ENCODE assay signal across 18 cellular contexts in the genomic region with DNA sequence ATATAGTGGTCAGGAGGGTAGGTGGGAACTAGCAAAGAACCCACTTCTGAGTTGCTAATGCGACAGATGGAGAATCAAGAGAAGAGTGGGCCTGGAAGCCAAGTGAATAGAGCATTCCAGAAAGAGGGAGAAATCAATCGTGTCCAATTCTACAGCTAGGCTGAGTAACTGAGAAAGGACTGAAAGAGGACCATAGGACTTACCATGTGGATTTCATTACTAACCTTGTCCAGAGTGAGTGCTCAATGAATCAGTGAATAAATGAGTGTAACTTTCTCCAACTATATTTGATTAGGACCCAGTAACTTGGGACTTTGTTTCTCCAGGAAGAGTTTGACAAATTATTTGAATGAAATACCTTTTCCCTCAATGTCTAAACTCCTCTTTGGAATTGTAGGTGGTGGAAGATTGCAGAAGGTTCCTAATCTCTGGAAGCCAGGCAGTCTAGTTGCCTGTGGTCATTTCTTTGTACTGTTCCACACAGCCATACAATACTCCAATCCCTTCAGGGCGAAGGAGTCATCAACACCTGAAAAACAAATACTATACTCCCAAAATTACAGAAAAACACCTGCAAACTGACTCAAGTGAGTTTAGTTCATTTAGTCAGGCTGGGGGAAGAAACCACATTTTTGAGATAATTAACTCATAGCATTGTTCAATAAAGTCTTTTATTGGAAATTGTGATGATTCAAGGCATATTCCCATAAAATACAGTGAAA. TPM values are rescaled to one million over a fixed set of nuclear protein-coding genes. Genes with fewer than 3 reads are reported as not detected.
"Had no signal": no experiment of that assay in that cellular context is flagged by ENCODE, and none has a peak within 500 bp of the region (broad histone marks: within the 10 kb centered on the region; RNA-seq: fewer than 3 reads in every experiment).

No MANE protein-coding gene starts in this region.

- H3K4me3 ChIP-seq: adrenal gland, hepatocyte, ovary, skin epidermis, stomach, thoracic aorta had no signal

- DNase-seq: activated CD4-positive, alpha-beta T cell treated with anti-CD3 and anti-CD28 coated beads for 48 hours; activated naive CD4-positive, alpha-beta T cell treated with anti-CD3 and anti-CD28 coated beads, Interleukin-2, amount 10 ng/mL, durations not matched to agents 7 days and 5 days; adrenal gland; central memory CD4-positive, alpha-beta T cell; cortex of kidney; effector CD8-positive, alpha-beta T cell; kidney glomerular epithelial cell; ovary; stimulated activated CD4-positive, alpha-beta T cell treated with anti-CD3 and anti-CD28 coated beads, Interleukin-4, amount 100 ng/mL, for 4 hours; stomach had no signal

- H3K9me3 ChIP-seq: adrenal gland, ovary, stomach, thoracic aorta had no signal

- H3K27me3 ChIP-seq: adrenal gland, hepatocyte, ovary had no signal

- H3K36me3 ChIP-seq: adrenal gland, ovary, stomach, thoracic aorta had no signal

- H3K27ac ChIP-seq: adrenal gland, epithelial cell of prostate, hepatocyte, ovary, skin epidermis, stomach, thoracic aorta had no signal

- ATAC-seq: WTC11 had no signal

RNA-seq across cellular contexts. Expression of a gene that starts 2.6 kb away (rescaled TPM):
- total RNA-seq: myocyte had no signal

RNA-seq across cellular contexts. Expression of a gene that starts 33.5 kb away (rescaled TPM):
- total RNA-seq: myocyte, neural crest cell, thoracic aorta, WTC11 had no signal
- polyA plus RNA-seq: urinary bladder had no signal
